In the genomic region with DNA sequence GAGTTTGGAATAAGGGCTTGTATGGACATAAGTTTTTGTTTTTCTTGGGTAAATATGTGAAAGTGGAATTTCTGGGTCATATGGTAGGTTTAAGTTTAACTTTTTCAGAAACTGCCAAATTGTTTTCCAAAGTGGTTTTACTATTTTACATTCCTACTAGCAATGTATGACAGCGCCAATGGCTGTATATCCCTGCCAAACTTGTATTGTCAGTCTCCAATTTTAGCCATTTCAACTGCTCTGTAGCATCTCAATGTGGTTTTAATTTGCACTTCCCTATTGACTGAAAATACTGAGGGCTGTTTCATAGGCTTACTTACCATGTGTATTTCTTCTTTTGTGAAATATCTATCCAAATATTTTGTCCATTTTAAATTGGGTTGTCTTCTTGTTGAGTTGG, we compare ENCODE assay signal across 23 cellular contexts.
"Had no signal": no experiment of that assay in that cellular context is flagged by ENCODE, and none has a peak within 500 bp of the region (broad histone marks: within the 10 kb centered on the region; RNA-seq: fewer than 3 reads in every experiment).

No MANE protein-coding gene starts in this region.

- H3K27ac ChIP-seq: dorsolateral prefrontal cortex, prostate gland, suprapubic skin, transverse colon, uterus had no signal

- H3K36me3 Mint-ChIP-seq: activated CD4-positive, alpha-beta memory T cell treated with anti-CD3 and anti-CD28 coated beads for 36 hours; activated naive CD8-positive, alpha-beta T cell treated with anti-CD3 and anti-CD28 coated beads for 36 hours; brain; naive B cell; WTC11 had no signal

- H3K4me1 Mint-ChIP-seq: naive B cell, neural crest cell had no signal

- H3K9me3 ChIP-seq: mucosa of descending colon, prostate gland, suprapubic skin, transverse colon, uterus had no signal

- H3K4me3 ChIP-seq: dorsolateral prefrontal cortex, mucosa of descending colon, prostate gland, suprapubic skin, transverse colon, uterus had no signal

- H3K27me3 Mint-ChIP-seq: activated CD4-positive, alpha-beta memory T cell treated with anti-CD3 and anti-CD28 coated beads for 36 hours; activated CD4-positive, alpha-beta T cell treated with anti-CD3 and anti-CD28 coated beads for 36 hours; brain had no signal

- H3K27ac Mint-ChIP-seq: activated CD4-positive, alpha-beta memory T cell treated with anti-CD3 and anti-CD28 coated beads for 36 hours; activated CD4-positive, alpha-beta T cell treated with anti-CD3 and anti-CD28 coated beads for 36 hours; activated naive CD8-positive, alpha-beta T cell treated with anti-CD3 and anti-CD28 coated beads for 36 hours; brain; endodermal cell; naive B cell; WTC11 had no signal

- H3K4me3 Mint-ChIP-seq: activated CD4-positive, alpha-beta memory T cell treated with anti-CD3 and anti-CD28 coated beads for 36 hours; activated CD4-positive, alpha-beta T cell treated with anti-CD3 and anti-CD28 coated beads for 36 hours; activated naive CD8-positive, alpha-beta T cell treated with anti-CD3 and anti-CD28 coated beads for 36 hours; brain; endodermal cell; naive B cell; neural crest cell; WTC11 had no signal

- ATAC-seq: activated CD4-positive, alpha-beta T cell treated with anti-CD3 and anti-CD28 coated beads for 36 hours; left cardiac atrium; mucosa of descending colon; right cardiac atrium; stimulated activated naive CD8-positive, alpha-beta T cell treated with anti-CD3 and anti-CD28 coated beads, Interleukin-15, Interleukin-2, amounts not matched to agents 100 U/mL and 50 U/mL, for 24 hours; WTC11 had no signal

- H3K9me3 Mint-ChIP-seq: activated CD4-positive, alpha-beta memory T cell treated with anti-CD3 and anti-CD28 coated beads for 36 hours; activated naive CD8-positive, alpha-beta T cell treated with anti-CD3 and anti-CD28 coated beads for 36 hours; brain; endodermal cell had no signal

- H3K36me3 ChIP-seq: prostate gland, suprapubic skin, transverse colon, uterus had no signal

- H3K4me1 ChIP-seq: prostate gland, suprapubic skin, transverse colon, uterus had no signal

- H3K27me3 ChIP-seq: dorsolateral prefrontal cortex, suprapubic skin, transverse colon, uterus had no signal

- DNase-seq: activated CD4-positive, alpha-beta memory T cell treated with anti-CD3 and anti-CD28 coated beads for 36 hours; activated CD4-positive, alpha-beta T cell treated with anti-CD3 and anti-CD28 coated beads for 36 hours; activated naive CD4-positive, alpha-beta T cell; activated naive CD8-positive, alpha-beta T cell treated with anti-CD3 and anti-CD28 coated beads for 36 hours; caudate nucleus; dorsolateral prefrontal cortex; endodermal cell; hippocampal formation; left cardiac atrium; mesenchymal stem cell; mucosa of descending colon; naive B cell; right cardiac atrium; stimulated activated CD4-positive, alpha-beta T cell treated with anti-CD3 and anti-CD28 coated beads, Interleukin-2, amount 100 ng/mL, for 24 hours; stimulated activated naive CD8-positive, alpha-beta T cell treated with anti-CD3 and anti-CD28 coated beads, Interleukin-15, Interleukin-2, amounts not matched to agents 100 U/mL and 50 U/mL, for 24 hours; T-helper 2 cell; transverse colon; uterus had no signal
